ENCODE assay signal across 1 cellular context in the genomic region with DNA sequence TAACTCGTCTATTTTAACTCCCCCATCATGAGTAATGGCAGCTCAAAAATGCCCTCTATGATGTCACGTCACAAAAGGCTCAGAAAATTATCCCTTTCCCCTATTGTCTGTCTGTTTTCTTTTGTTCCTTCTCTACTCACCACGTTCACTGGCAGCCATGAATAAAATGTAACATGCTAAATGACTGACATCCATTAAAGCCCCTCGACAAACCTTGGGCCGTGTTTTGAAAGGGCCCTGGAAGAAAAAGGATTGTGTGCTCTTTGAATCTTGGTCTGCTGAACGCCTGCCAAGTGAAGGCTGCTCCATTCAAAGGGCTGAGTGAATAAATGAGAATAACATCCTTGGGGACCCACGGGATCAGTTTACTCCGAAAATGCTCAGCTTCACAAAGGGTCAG.
TF ChIP-seq lines count a peak whose summit lies in the region.

No MANE protein-coding gene starts in this region.

TF ChIP-seq in GM23338, 12 proteins besides CTCF, POLR2A, EP300 and RAD21 (continued from another document):
- TF ChIP-seq ZNF462 (CRISPR knock-in tag; IDR thresholded peaks at IDR 0.05) = no peak
- TF ChIP-seq ZNF331 (CRISPR knock-in tag; IDR thresholded peaks at IDR 0.05; ENCODE audit: low read depth) = no peak
- TF ChIP-seq NANOG (IDR thresholded peaks at IDR 0.05; ENCODE audit: borderline replicate concordance) = no peak
- TF ChIP-seq STAT1 (IDR thresholded peaks at IDR 0.05; ENCODE audit: unreplicated experiment) = no peak
- TF ChIP-seq REST (IDR thresholded peaks at IDR 0.05; ENCODE audit: unreplicated experiment) = no peak
